ENCODE assay signal across 26 cellular contexts in genomic region chr12:132289356-132290202, GRCh38. TPM values are rescaled to one million over a fixed set of nuclear protein-coding genes. Genes with fewer than 3 reads are reported as not detected.
DNase-seq lines count a peak whose midpoint lies in the region; ATAC-seq, FAIRE-seq and TF ChIP-seq lines count a peak whose summit lies in the region.
"Had no signal": no experiment of that assay in that cellular context is flagged by ENCODE, and none has a peak within 500 bp of the region (broad histone marks: within the 10 kb centered on the region; RNA-seq: fewer than 3 reads in every experiment).

No MANE protein-coding gene starts in this region.

- no peak for FAIRE-seq in kidney (lab: Jason Lieb, UNC)
- FAIRE-seq: A204.1, keratinocyte had no signal

- no peak overlapping the region for H3K4me3 ChIP-seq in RWPE2 (ENCODE audit: severe bottlenecking)
- H3K4me3 ChIP-seq in kidney (ENCODE audit: low read length in 2 of 2) = no peak overlapping the region
- no peak overlapping the region for H3K4me3 ChIP-seq in aorta (ENCODE audit: low read length in 2 of 2)
- H3K4me3 ChIP-seq: SJSA1, upper lobe of right lung had no signal

- intact Hi-C loops in left cardiac atrium (cut with DNase I) (no loop called here), Right ventricle myocardium inferior (cut with DNase I) (no loop called here), kidney (cut with DNase I) (no loop called here), aorta (cut with DNase I) (no loop called here)

- ATAC-seq in left cardiac atrium (no peak), Right ventricle myocardium inferior (no peak), RWPE2 (ENCODE audit: low read depth) (no peak), aorta (ENCODE audit: low FRiP score) (no peak), HG03342 (IDR thresholded peaks at IDR 0.05; ENCODE audit: unreplicated experiment) (no peak)
- ATAC-seq: Panc1, upper lobe of right lung had no signal

- no peak overlapping the region for H3K4me3 Mint-ChIP-seq in activated naive CD8-positive, alpha-beta T cell treated with anti-CD3 and anti-CD28 coated beads for 36 hours
- H3K4me3 Mint-ChIP-seq: activated T-cell treated with anti-CD3 and anti-CD28 coated beads, Interleukin-2, amount 50 U/mL, for 24 hours; dendritic cell treated with granulocyte-macrophage colony-stimulating factor and Interleukin-4, amounts not matched to agents 40 ng/mL and 50 ng/mL, for 4 days had no signal

- H3K9me3 Mint-ChIP-seq in activated naive CD8-positive, alpha-beta T cell treated with anti-CD3 and anti-CD28 coated beads for 36 hours = peaks cover 2% of the 10 kb centered on the region
- H3K9me3 Mint-ChIP-seq: activated T-cell treated with anti-CD3 and anti-CD28 coated beads, Interleukin-2, amount 50 U/mL, for 24 hours had no signal

- no peaks in the 10 kb centered on the region for H3K4me1 Mint-ChIP-seq in activated naive CD8-positive, alpha-beta T cell treated with anti-CD3 and anti-CD28 coated beads for 36 hours

- H3K9ac ChIP-seq in kidney (ENCODE audit: low read length in 2 of 2) = no peak overlapping the region

- no peaks in the 10 kb centered on the region for H3K27me3 ChIP-seq in RWPE2 (ENCODE audit: insufficient read depth, poor library complexity, severe bottlenecking)
- no peaks in the 10 kb centered on the region for H3K27me3 ChIP-seq in aorta (ENCODE audit: control insufficient read depth in 1 of 2, insufficient read depth in 2 of 2, low read length in 1 of 2)

- H3K4me1 ChIP-seq in RWPE2 (ENCODE audit: insufficient read depth, poor library complexity, severe bottlenecking) (peaks cover 24% of the 10 kb centered on the region), kidney (ENCODE audit: control insufficient read depth in 1 of 2, insufficient read depth in 1 of 2, low read depth in 1 of 2, low read length in 2 of 2) (peaks cover 13 to 32% of the 10 kb centered on the region in 2 donors), aorta (ENCODE audit: control insufficient read depth in 1 of 2, insufficient read depth in 2 of 2, low read length in 2 of 2) (no peaks in the 10 kb centered on the region)
- H3K4me1 ChIP-seq: SJSA1 had no signal

- 39 to 42% methylated on average over 19 of the region's 19 CpGs for WGBS in aorta, 2 donors

- no peaks in the 10 kb centered on the region for H3K36me3 ChIP-seq in RWPE2 (ENCODE audit: low read depth)
- H3K36me3 ChIP-seq in kidney (ENCODE audit: control insufficient read depth in 1 of 2, insufficient read depth in 2 of 2, low read length in 2 of 2) = no peaks in the 10 kb centered on the region
- no peaks in the 10 kb centered on the region for H3K36me3 ChIP-seq in aorta (ENCODE audit: control insufficient read depth in 1 of 2, insufficient read depth in 2 of 2, low read length in 1 of 2)
- H3K36me3 ChIP-seq: SJSA1, upper lobe of right lung had no signal

- no peaks in the 10 kb centered on the region for H3K36me3 Mint-ChIP-seq in activated naive CD8-positive, alpha-beta T cell treated with anti-CD3 and anti-CD28 coated beads for 36 hours

- H3K27ac Mint-ChIP-seq in activated naive CD8-positive, alpha-beta T cell treated with anti-CD3 and anti-CD28 coated beads for 36 hours = no peak overlapping the region
- H3K27ac Mint-ChIP-seq: activated T-cell treated with anti-CD3 and anti-CD28 coated beads, Interleukin-2, amount 50 U/mL, for 24 hours; dendritic cell treated with granulocyte-macrophage colony-stimulating factor and Interleukin-4, amounts not matched to agents 40 ng/mL and 50 ng/mL, for 4 days had no signal

- DNase-seq in left cardiac atrium = peak; percentile 14
- DNase-seq in Right ventricle myocardium inferior (ENCODE audit: missing footprints) = no peak
- peak; percentile 43 for DNase-seq in RWPE2 (ENCODE audit: low spot score)
- peak; percentile 81 for DNase-seq in kidney
- DNase-seq in aorta = peak; percentile 26 to 44
- no peak for DNase-seq in mesenteric fat pad (ENCODE audit: low spot score)
- no peak for DNase-seq in activated naive CD8-positive, alpha-beta T cell treated with anti-CD3 and anti-CD28 coated beads for 36 hours
- DNase-seq: activated CD4-positive, alpha-beta T cell treated with anti-CD3 and anti-CD28 coated beads for 48 hours; activated naive CD4-positive, alpha-beta T cell; activated T-cell treated with anti-CD3 and anti-CD28 coated beads, Interleukin-2, amount 50 U/mL, for 24 hours; AML-193; DND-41; KBM-7; NCI-H1436 treated with DMSO at 0.1 percent for 48 hours; NCI-H510A treated with DMSO at 0.1 percent for 48 hours; upper lobe of right lung had no signal

- peaks cover 56% of the 10 kb centered on the region for H3K27me3 Mint-ChIP-seq in activated naive CD8-positive, alpha-beta T cell treated with anti-CD3 and anti-CD28 coated beads for 36 hours

- no peak overlapping the region for H3K27ac ChIP-seq in RWPE2 (ENCODE audit: poor library complexity, severe bottlenecking)
- no peak overlapping the region for H3K27ac ChIP-seq in kidney (ENCODE audit: low read depth in 2 of 2, low read length in 2 of 2)
- H3K27ac ChIP-seq in aorta (ENCODE audit: low read depth in 1 of 2, low read length in 2 of 2) = no peak overlapping the region
- H3K27ac ChIP-seq: SJSA1, upper lobe of right lung had no signal

- no peak for TF ChIP-seq CTCF in RWPE2 (IDR thresholded peaks at IDR 0.05; ENCODE audit: poor library complexity, severe bottlenecking)
- no peak for TF ChIP-seq CTCF in kidney (IDR thresholded peaks at IDR 0.05; ENCODE audit: borderline replicate concordance, extremely low read depth, insufficient read depth)

- H3K9me3 ChIP-seq in RWPE2 (ENCODE audit: severe bottlenecking) (no peaks in the 10 kb centered on the region), kidney (ENCODE audit: control insufficient read depth in 1 of 2, low read length in 2 of 2) (no peaks in the 10 kb centered on the region), aorta (ENCODE audit: control insufficient read depth, low read length) (no peaks in the 10 kb centered on the region)
- H3K9me3 ChIP-seq: SJSA1, upper lobe of right lung had no signal

RNA-seq across cellular contexts. Expression of gene GALNT9, which starts 39.8 kb away (rescaled TPM):
- 1 to 10 TPM; 2.6 to 2.7 TPM for total RNA-seq in left cardiac atrium
- total RNA-seq in Right ventricle myocardium inferior = not detected
- 20.7 TPM for total RNA-seq in kidney
- polyA plus RNA-seq in kidney (ENCODE audit: insufficient read depth, low read depth, low replicate concordance) = 4.8 TPM
- total RNA-seq in aorta = under 1 TPM; 0.62 to 0.84 TPM
- not detected for polyA plus RNA-seq in aorta
- not detected for total RNA-seq in mesenteric fat pad
- not detected for total RNA-seq in activated naive CD8-positive, alpha-beta T cell treated with anti-CD3 and anti-CD28 coated beads for 36 hours
- total RNA-seq: activated CD8-positive, alpha-beta memory T cell treated with anti-CD3 and anti-CD28 coated beads for 36 hours; cardiac septum; HT1080; SJSA1; T-helper 1 cell treated with Interleukin-12 subunit alpha and Interleukin-12 subunit beta and Interleukin-4 antibody, amounts not matched to agents 30 ng/mL and 1 ng/mL, for 36 hours had no signal
- polyA plus RNA-seq: keratinocyte had no signal

Comparison
In these comparisons a context has a peak if more than half of its experiments do, and no peak if none do; other contexts are left out.
1. DNase-seq: peak in left cardiac atrium (single experiment), RWPE2 (single experiment), kidney (single experiment) and aorta (2 of 2); none in Right ventricle myocardium inferior (single experiment), mesenteric fat pad (single experiment) and activated naive CD8-positive, alpha-beta T cell treated with anti-CD3 and anti-CD28 coated beads for 36 hours (single experiment).